ENCODE assay signal across 1 cellular context in genomic region chr4:2733001-2733843, GRCh38.
TF ChIP-seq lines count a peak whose summit lies in the region.

No MANE protein-coding gene starts in this region.

TF ChIP-seq in HepG2, 621 proteins besides CTCF, POLR2A, EP300 and RAD21 (continued from another document and continues in another):
- 0 out of 2 replicates have a peak, but pooled peaks have one; percentile 55 for TF ChIP-seq KDM2A (CRISPR knock-in tag; IDR thresholded peaks at IDR 0.05; ENCODE audit: borderline replicate concordance, low read depth)
- TF ChIP-seq, protein P1, sequence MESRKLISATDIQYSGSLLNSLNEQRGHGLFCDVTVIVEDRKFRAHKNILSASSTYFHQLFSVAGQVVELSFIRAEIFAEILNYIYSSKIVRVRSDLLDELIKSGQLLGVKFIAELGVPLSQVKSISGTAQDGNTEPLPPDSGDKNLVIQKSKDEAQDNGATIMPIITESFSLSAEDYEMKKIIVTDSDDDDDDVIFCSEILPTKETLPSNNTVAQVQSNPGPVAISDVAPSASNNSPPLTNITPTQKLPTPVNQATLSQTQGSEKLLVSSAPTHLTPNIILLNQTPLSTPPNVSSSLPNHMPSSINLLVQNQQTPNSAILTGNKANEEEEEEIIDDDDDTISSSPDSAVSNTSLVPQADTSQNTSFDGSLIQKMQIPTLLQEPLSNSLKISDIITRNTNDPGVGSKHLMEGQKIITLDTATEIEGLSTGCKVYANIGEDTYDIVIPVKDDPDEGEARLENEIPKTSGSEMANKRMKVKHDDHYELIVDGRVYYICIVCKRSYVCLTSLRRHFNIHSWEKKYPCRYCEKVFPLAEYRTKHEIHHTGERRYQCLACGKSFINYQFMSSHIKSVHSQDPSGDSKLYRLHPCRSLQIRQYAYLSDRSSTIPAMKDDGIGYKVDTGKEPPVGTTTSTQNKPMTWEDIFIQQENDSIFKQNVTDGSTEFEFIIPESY (CRISPR knock-in tag; IDR thresholded peaks at IDR 0.05): peak; percentile 95
- peak; percentile 32; the same call in 1 of the 2 replicates for TF ChIP-seq HNF4A (CRISPR knock-in tag; IDR thresholded peaks at IDR 0.05)
- 0 out of 2 replicates have a peak, but pooled peaks have one; percentile 40 for TF ChIP-seq HDAC1 (CRISPR knock-in tag; IDR thresholded peaks at IDR 0.05)
- no peak for TF ChIP-seq ZNF382 (CRISPR knock-in tag; IDR thresholded peaks at IDR 0.05; ENCODE audit: borderline replicate concordance)
- TF ChIP-seq KLF9 (CRISPR knock-in tag; IDR thresholded peaks at IDR 0.05; ENCODE audit: low read depth): no peak
- TF ChIP-seq ZSCAN25 (CRISPR knock-in tag; IDR thresholded peaks at IDR 0.05): peak; percentile 97
- TF ChIP-seq RXRA (CRISPR knock-in tag; IDR thresholded peaks at IDR 0.05): peak; percentile 45; the same call in 1 of the 2 replicates
- 0 out of 2 replicates have a peak, but pooled peaks have one; percentile 42 for TF ChIP-seq REXO4 (CRISPR knock-in tag; IDR thresholded peaks at IDR 0.05; ENCODE audit: borderline replicate concordance)
- TF ChIP-seq PPARG (CRISPR knock-in tag; conservative IDR thresholded peaks at IDR 0.05): 0 out of 2 replicates have a peak, but pooled peaks have one; percentile 21
- peak; percentile 93 for TF ChIP-seq ZNF687 (CRISPR knock-in tag; IDR thresholded peaks at IDR 0.05)
- TF ChIP-seq, protein P2, sequence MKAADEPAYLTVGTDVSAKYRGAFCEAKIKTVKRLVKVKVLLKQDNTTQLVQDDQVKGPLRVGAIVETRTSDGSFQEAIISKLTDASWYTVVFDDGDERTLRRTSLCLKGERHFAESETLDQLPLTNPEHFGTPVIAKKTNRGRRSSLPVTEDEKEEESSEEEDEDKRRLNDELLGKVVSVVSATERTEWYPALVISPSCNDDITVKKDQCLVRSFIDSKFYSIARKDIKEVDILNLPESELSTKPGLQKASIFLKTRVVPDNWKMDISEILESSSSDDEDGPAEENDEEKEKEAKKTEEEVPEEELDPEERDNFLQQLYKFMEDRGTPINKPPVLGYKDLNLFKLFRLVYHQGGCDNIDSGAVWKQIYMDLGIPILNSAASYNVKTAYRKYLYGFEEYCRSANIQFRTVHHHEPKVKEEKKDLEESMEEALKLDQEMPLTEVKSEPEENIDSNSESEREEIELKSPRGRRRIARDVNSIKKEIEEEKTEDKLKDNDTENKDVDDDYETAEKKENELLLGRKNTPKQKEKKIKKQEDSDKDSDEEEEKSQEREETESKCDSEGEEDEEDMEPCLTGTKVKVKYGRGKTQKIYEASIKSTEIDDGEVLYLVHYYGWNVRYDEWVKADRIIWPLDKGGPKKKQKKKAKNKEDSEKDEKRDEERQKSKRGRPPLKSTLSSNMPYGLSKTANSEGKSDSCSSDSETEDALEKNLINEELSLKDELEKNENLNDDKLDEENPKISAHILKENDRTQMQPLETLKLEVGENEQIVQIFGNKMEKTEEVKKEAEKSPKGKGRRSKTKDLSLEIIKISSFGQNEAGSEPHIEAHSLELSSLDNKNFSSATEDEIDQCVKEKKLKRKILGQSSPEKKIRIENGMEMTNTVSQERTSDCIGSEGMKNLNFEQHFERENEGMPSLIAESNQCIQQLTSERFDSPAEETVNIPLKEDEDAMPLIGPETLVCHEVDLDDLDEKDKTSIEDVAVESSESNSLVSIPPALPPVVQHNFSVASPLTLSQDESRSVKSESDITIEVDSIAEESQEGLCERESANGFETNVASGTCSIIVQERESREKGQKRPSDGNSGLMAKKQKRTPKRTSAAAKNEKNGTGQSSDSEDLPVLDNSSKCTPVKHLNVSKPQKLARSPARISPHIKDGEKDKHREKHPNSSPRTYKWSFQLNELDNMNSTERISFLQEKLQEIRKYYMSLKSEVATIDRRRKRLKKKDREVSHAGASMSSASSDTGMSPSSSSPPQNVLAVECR (CRISPR knock-in tag; IDR thresholded peaks at IDR 0.05; ENCODE audit: borderline replicate concordance): peak; percentile 38; the same call in 1 of the 2 replicates
- 0 out of 2 replicates have a peak, but pooled peaks have one; percentile 27 for TF ChIP-seq GATAD1 (CRISPR knock-in tag; IDR thresholded peaks at IDR 0.05)
- TF ChIP-seq, protein P3, sequence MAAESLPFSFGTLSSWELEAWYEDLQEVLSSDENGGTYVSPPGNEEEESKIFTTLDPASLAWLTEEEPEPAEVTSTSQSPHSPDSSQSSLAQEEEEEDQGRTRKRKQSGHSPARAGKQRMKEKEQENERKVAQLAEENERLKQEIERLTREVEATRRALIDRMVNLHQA (CRISPR knock-in tag; IDR thresholded peaks at IDR 0.05): no peak
- TF ChIP-seq ZNF530 (CRISPR knock-in tag; IDR thresholded peaks at IDR 0.05; ENCODE audit: low read depth): no peak
- TF ChIP-seq PLRG1 (conservative IDR thresholded peaks at IDR 0.05): no peak
- TF ChIP-seq ZBTB38 (CRISPR knock-in tag; IDR thresholded peaks at IDR 0.05): 0 out of 2 replicates have a peak, but pooled peaks have one; percentile 17
- no peak for TF ChIP-seq MAZ (IDR thresholded peaks at IDR 0.05; ENCODE audit: borderline replicate concordance, low read depth, low read length)
- peak; percentile 60; the same call in 1 of the 2 replicates for TF ChIP-seq MAZ (CRISPR knock-in tag; IDR thresholded peaks at IDR 0.05; ENCODE audit: low read depth)
- peak; percentile 43 for TF ChIP-seq RARA (CRISPR knock-in tag; IDR thresholded peaks at IDR 0.05)
- TF ChIP-seq, protein P4, sequence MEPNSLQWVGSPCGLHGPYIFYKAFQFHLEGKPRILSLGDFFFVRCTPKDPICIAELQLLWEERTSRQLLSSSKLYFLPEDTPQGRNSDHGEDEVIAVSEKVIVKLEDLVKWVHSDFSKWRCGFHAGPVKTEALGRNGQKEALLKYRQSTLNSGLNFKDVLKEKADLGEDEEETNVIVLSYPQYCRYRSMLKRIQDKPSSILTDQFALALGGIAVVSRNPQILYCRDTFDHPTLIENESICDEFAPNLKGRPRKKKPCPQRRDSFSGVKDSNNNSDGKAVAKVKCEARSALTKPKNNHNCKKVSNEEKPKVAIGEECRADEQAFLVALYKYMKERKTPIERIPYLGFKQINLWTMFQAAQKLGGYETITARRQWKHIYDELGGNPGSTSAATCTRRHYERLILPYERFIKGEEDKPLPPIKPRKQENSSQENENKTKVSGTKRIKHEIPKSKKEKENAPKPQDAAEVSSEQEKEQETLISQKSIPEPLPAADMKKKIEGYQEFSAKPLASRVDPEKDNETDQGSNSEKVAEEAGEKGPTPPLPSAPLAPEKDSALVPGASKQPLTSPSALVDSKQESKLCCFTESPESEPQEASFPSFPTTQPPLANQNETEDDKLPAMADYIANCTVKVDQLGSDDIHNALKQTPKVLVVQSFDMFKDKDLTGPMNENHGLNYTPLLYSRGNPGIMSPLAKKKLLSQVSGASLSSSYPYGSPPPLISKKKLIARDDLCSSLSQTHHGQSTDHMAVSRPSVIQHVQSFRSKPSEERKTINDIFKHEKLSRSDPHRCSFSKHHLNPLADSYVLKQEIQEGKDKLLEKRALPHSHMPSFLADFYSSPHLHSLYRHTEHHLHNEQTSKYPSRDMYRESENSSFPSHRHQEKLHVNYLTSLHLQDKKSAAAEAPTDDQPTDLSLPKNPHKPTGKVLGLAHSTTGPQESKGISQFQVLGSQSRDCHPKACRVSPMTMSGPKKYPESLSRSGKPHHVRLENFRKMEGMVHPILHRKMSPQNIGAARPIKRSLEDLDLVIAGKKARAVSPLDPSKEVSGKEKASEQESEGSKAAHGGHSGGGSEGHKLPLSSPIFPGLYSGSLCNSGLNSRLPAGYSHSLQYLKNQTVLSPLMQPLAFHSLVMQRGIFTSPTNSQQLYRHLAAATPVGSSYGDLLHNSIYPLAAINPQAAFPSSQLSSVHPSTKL (CRISPR knock-in tag; IDR thresholded peaks at IDR 0.05): peak; percentile 50; the same call in 1 of the 2 replicates
- TF ChIP-seq AGO2 (optimal IDR thresholded peaks at IDR 0.05; ENCODE audit: low read depth, low read length): peak; percentile 88
- TF ChIP-seq HDAC2 (CRISPR knock-in tag; IDR thresholded peaks at IDR 0.05): 0 out of 2 replicates have a peak, but pooled peaks have one; percentile 16
- TF ChIP-seq NR2F6 (IDR thresholded peaks at IDR 0.05): peak; percentile 35; the same call in 1 of the 2 replicates
- TF ChIP-seq NR2F6 (CRISPR knock-in tag; IDR thresholded peaks at IDR 0.05): peak; percentile 49; the same call in 1 of the 2 replicates
- peak; percentile 34; the same call in 1 of the 2 replicates for TF ChIP-seq ZNF543 (CRISPR knock-in tag; IDR thresholded peaks at IDR 0.05)
- TF ChIP-seq ZNF564 (CRISPR knock-in tag; IDR thresholded peaks at IDR 0.05): 0 out of 2 replicates have a peak, but pooled peaks have one; percentile 47
- no peak for TF ChIP-seq SOX13 (IDR thresholded peaks at IDR 0.05)
- peak in 1 of 2 experiments; percentile 75; a peak in 2 of 4 replicates for TF ChIP-seq SOX13 (CRISPR knock-in tag; conservative IDR thresholded peaks at IDR 0.05 in 1 of 2, IDR thresholded peaks at IDR 0.05 in 1 of 2)
- 0 out of 2 replicates have a peak, but pooled peaks have one; percentile 31 for TF ChIP-seq ZSCAN29 (CRISPR knock-in tag; conservative IDR thresholded peaks at IDR 0.05)
- TF ChIP-seq ZNF839 (CRISPR knock-in tag; IDR thresholded peaks at IDR 0.05; ENCODE audit: borderline replicate concordance): no peak
- TF ChIP-seq U2AF1 (optimal IDR thresholded peaks at IDR 0.05; ENCODE audit: low read depth, low read length): no peak
- TF ChIP-seq ZNF772 (CRISPR knock-in tag; IDR thresholded peaks at IDR 0.05): peak; percentile 59; the same call in 1 of the 2 replicates
- TF ChIP-seq ZNF781 (CRISPR knock-in tag; IDR thresholded peaks at IDR 0.05; ENCODE audit: borderline replicate concordance, not compliant biosample characterization): peak; percentile 29
- TF ChIP-seq, protein P5, sequence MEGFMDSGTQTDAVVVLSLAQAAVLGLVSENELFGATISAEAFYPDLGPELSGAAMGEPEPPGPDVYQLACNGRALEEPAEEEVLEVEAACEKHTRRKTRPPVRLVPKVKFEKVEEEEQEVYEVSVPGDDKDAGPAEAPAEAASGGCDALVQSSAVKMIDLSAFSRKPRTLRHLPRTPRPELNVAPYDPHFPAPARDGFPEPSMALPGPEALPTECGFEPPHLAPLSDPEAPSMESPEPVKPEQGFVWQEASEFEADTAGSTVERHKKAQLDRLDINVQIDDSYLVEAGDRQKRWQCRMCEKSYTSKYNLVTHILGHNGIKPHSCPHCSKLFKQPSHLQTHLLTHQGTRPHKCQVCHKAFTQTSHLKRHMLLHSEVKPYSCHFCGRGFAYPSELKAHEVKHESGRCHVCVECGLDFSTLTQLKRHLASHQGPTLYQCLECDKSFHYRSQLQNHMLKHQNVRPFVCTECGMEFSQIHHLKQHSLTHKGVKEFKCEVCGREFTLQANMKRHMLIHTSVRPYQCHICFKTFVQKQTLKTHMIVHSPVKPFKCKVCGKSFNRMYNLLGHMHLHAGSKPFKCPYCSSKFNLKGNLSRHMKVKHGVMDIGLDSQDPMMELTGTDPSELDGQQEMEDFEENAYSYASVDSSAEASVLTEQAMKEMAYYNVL (CRISPR knock-in tag; IDR thresholded peaks at IDR 0.05; ENCODE audit: borderline replicate concordance): 0 out of 2 replicates have a peak, but pooled peaks have one; percentile 49
- TF ChIP-seq PAXIP1 (CRISPR knock-in tag; conservative IDR thresholded peaks at IDR 0.05): peak; percentile 70
- peak; percentile 91 for TF ChIP-seq ZFX (CRISPR knock-in tag; IDR thresholded peaks at IDR 0.05; ENCODE audit: low read depth)
- peak; percentile 29; the same call in 1 of the 2 replicates for TF ChIP-seq GATAD2A (CRISPR knock-in tag; IDR thresholded peaks at IDR 0.05)
- TF ChIP-seq LCORL (IDR thresholded peaks at IDR 0.05): no peak
- 0 out of 2 replicates have a peak, but pooled peaks have one; percentile 22 for TF ChIP-seq LCORL (CRISPR knock-in tag; IDR thresholded peaks at IDR 0.05)
- no peak for TF ChIP-seq JUNB (CRISPR knock-in tag; IDR thresholded peaks at IDR 0.05; ENCODE audit: borderline replicate concordance)
